In genomic region chr11:94521684-94522083, GRCh38 we compare ENCODE assay signal across 11 cellular contexts. TPM values are rescaled to one million over a fixed set of nuclear protein-coding genes. Genes with fewer than 3 reads are reported as not detected.
A peak's percentile ranks its signal among the peaks of the same experiment; 100 is the strongest.
DNase-seq lines count a peak whose midpoint lies in the region; ATAC-seq and TF ChIP-seq lines count a peak whose summit lies in the region.
"Had no signal": no experiment of that assay in that cellular context is flagged by ENCODE, and none has a peak within 500 bp of the region (broad histone marks: within the 10 kb centered on the region; RNA-seq: fewer than 3 reads in every experiment).

No MANE protein-coding gene starts in this region.

- H3K36me3 ChIP-seq in breast epithelium (no peaks in the 10 kb centered on the region), Loucy (ENCODE audit: insufficient read depth, low read length) (no peaks in the 10 kb centered on the region), endodermal cell (ENCODE audit: control insufficient read depth, insufficient read depth, low read length) (no peaks in the 10 kb centered on the region), upper lobe of left lung (no peaks in the 10 kb centered on the region)
- H3K36me3 ChIP-seq: gastrocnemius medialis, SJCRH30 had no signal

- H3K27me3 Mint-ChIP-seq in MCF 10A (ENCODE audit: insufficient read depth, unreplicated experiment) (no peaks in the 10 kb centered on the region), endodermal cell (ENCODE audit: insufficient read depth) (peaks cover 15% of the 10 kb centered on the region)
- H3K27me3 Mint-ChIP-seq in activated naive CD8-positive, alpha-beta T cell treated with anti-CD3 and anti-CD28 coated beads for 36 hours = peaks cover 20% of the 10 kb centered on the region

- H3K4me1 Mint-ChIP-seq in MCF 10A (ENCODE audit: insufficient read depth, unreplicated experiment) = peaks cover 9% of the 10 kb centered on the region
- H3K4me1 Mint-ChIP-seq in endodermal cell = no peaks in the 10 kb centered on the region
- H3K4me1 Mint-ChIP-seq in activated naive CD8-positive, alpha-beta T cell treated with anti-CD3 and anti-CD28 coated beads for 36 hours = no peaks in the 10 kb centered on the region

- intact Hi-C loops in MCF 10A (cut with micrococcal nuclease) (no loop called here), breast epithelium (cut with DNase I; ENCODE audit: low total_unique reads) (no loop called here)

- H2AFZ ChIP-seq in Loucy (ENCODE audit: low read length) = no peak overlapping the region

- H3K27ac ChIP-seq in breast epithelium (no peak overlapping the region), endodermal cell (ENCODE audit: low read depth, low read length) (no peak overlapping the region), upper lobe of left lung (no peak overlapping the region)
- H3K27ac ChIP-seq: gastrocnemius medialis, SJCRH30 had no signal

- no peaks in the 10 kb centered on the region for H3K36me3 Mint-ChIP-seq in MCF 10A (ENCODE audit: insufficient read depth, unreplicated experiment)
- no peaks in the 10 kb centered on the region for H3K36me3 Mint-ChIP-seq in endodermal cell (ENCODE audit: low read depth)
- H3K36me3 Mint-ChIP-seq in activated naive CD8-positive, alpha-beta T cell treated with anti-CD3 and anti-CD28 coated beads for 36 hours = no peaks in the 10 kb centered on the region

- H3K4me1 ChIP-seq in breast epithelium (peaks cover 0 to 3% of the 10 kb centered on the region in 2 donors), Loucy (ENCODE audit: insufficient read depth, low read length, poor library complexity, severe bottlenecking) (no peaks in the 10 kb centered on the region), endodermal cell (ENCODE audit: control insufficient read depth, insufficient read depth, low read length) (no peaks in the 10 kb centered on the region), upper lobe of left lung (peaks cover 0 to 11% (median 0%) of the 10 kb centered on the region in 4 donors)
- H3K4me1 ChIP-seq: gastrocnemius medialis, SJCRH30 had no signal

- H3K27me3 ChIP-seq in breast epithelium = no peaks in the 10 kb centered on the region
- H3K27me3 ChIP-seq in Loucy (ENCODE audit: insufficient read depth, low read length, poor library complexity, severe bottlenecking) = no peaks in the 10 kb centered on the region
- peaks cover 11% of the 10 kb centered on the region for H3K27me3 ChIP-seq in endodermal cell (ENCODE audit: control insufficient read depth, insufficient read depth, low read length, poor library complexity, severe bottlenecking)
- no peaks in the 10 kb centered on the region for H3K27me3 ChIP-seq in upper lobe of left lung
- H3K27me3 ChIP-seq: gastrocnemius medialis, SJCRH30 had no signal

- H3K4me3 ChIP-seq in breast epithelium (no peak overlapping the region), Loucy (ENCODE audit: low read length, poor library complexity, severe bottlenecking) (no peak overlapping the region), endodermal cell (ENCODE audit: low read length) (no peak overlapping the region), upper lobe of left lung (no peak overlapping the region)
- H3K4me3 ChIP-seq: gastrocnemius medialis, SJCRH30 had no signal

- H4K20me1 ChIP-seq in Loucy (ENCODE audit: insufficient read depth, low read length, poor library complexity, severe bottlenecking) = no peaks in the 10 kb centered on the region

- H3K27ac Mint-ChIP-seq in MCF 10A (ENCODE audit: low read depth, unreplicated experiment) (no peak overlapping the region), endodermal cell (no peak overlapping the region)
- H3K27ac Mint-ChIP-seq in activated naive CD8-positive, alpha-beta T cell treated with anti-CD3 and anti-CD28 coated beads for 36 hours = no peak overlapping the region

- H3K9me2 ChIP-seq in Loucy (replicated peaks; ENCODE audit: low read depth, low read length) = no peaks in the 10 kb centered on the region

- TF ChIP-seq POLR2A in breast epithelium (IDR thresholded peaks at IDR 0.05) (no peak), upper lobe of left lung (IDR thresholded peaks at IDR 0.05) (no peak)

- no TSS peak for BruUV-seq in MCF 10A (replicated peaks; lab: Mats Ljungman, UMichigan)

- CTCF ChIA-PET in MCF 10A (lab: Yijun Ruan, JAX) = interaction anchor here (0.6 to 9.8 kb wide), 10 partner anchors 9 to 1546 kb away, joined by 3 to 177 read pairs (median 4); partner anchors contain the start of gene C11orf97

- H3K9ac ChIP-seq in Loucy (ENCODE audit: low read depth, low read length, poor library complexity, severe bottlenecking) (no peak overlapping the region), endodermal cell (ENCODE audit: extremely low read depth, low read length, poor library complexity, severe bottlenecking) (no peak overlapping the region)

- 60 to 75% methylated on average over 5 of the region's 5 CpGs for WGBS in endodermal cell (ENCODE audit: insufficient coverage in 1 of 2, insufficient read length in 1 of 2), 2 experiments
- 59 to 66% methylated on average over 4 to 5 of the region's 5 CpGs for WGBS in upper lobe of left lung, 2 donors

- no peaks in the 10 kb centered on the region for H3F3A ChIP-seq in Loucy (ENCODE audit: low read depth)

- TF ChIP-seq CTCF in MCF 10A (IDR thresholded peaks at IDR 0.05; ENCODE audit: unreplicated experiment) (no peak), breast epithelium (IDR thresholded peaks at IDR 0.05) (no peak), Loucy (conservative IDR thresholded peaks at IDR 0.05; ENCODE audit: low read length) (peak; percentile 67), endodermal cell (conservative IDR thresholded peaks at IDR 0.05) (peak; percentile 80), upper lobe of left lung (IDR thresholded peaks at IDR 0.05) (peak in 5 of 6 experiments; percentile 10 to 35 (median 15)), omental fat pad (IDR thresholded peaks at IDR 0.05) (no peak)

- POLR2A ChIA-PET in MCF 10A (lab: Yijun Ruan, JAX) = no interaction called here

- H3K9me3 ChIP-seq in breast epithelium (no peaks in the 10 kb centered on the region), Loucy (ENCODE audit: insufficient read depth, low read depth, low read length) (no peaks in the 10 kb centered on the region), endodermal cell (ENCODE audit: control insufficient read depth, low read length) (no peaks in the 10 kb centered on the region), upper lobe of left lung (no peaks in the 10 kb centered on the region)
- H3K9me3 ChIP-seq: gastrocnemius medialis, SJCRH30 had no signal

- H3K4me3 Mint-ChIP-seq in MCF 10A (ENCODE audit: unreplicated experiment) (no peak overlapping the region), endodermal cell (no peak overlapping the region)
- no peak overlapping the region for H3K4me3 Mint-ChIP-seq in activated naive CD8-positive, alpha-beta T cell treated with anti-CD3 and anti-CD28 coated beads for 36 hours

- no peak for TF ChIP-seq EP300 in upper lobe of left lung (IDR thresholded peaks at IDR 0.05)

- no peaks in the 10 kb centered on the region for H3K79me2 ChIP-seq in Loucy (ENCODE audit: insufficient read depth, low read length)

- H3K9me3 Mint-ChIP-seq in MCF 10A (ENCODE audit: unreplicated experiment) (no peaks in the 10 kb centered on the region), endodermal cell (no peaks in the 10 kb centered on the region)
- H3K9me3 Mint-ChIP-seq in activated naive CD8-positive, alpha-beta T cell treated with anti-CD3 and anti-CD28 coated beads for 36 hours = no peaks in the 10 kb centered on the region

- peak in 1 of 2 donors; percentile 71 for ATAC-seq in upper lobe of left lung (ENCODE audit: low FRiP score in 2 of 2)
- no peak for ATAC-seq in omental fat pad (ENCODE audit: low FRiP score)
- ATAC-seq: gastrocnemius medialis had no signal

- no peak overlapping the region for H3K4me2 ChIP-seq in Loucy (ENCODE audit: low read depth, low read length, poor library complexity, severe bottlenecking)

- DNase-seq in MCF 10A (ENCODE audit: unreplicated experiment) = peak; percentile 17
- no peak for DNase-seq in breast epithelium (ENCODE audit: low spot score in 2 of 2)
- DNase-seq in endodermal cell = no peak
- no peak for DNase-seq in upper lobe of left lung
- DNase-seq in omental fat pad (ENCODE audit: low spot score) = no peak
- DNase-seq in NCI-H1930 (lab: John Stamatoyannopoulos, UW) = no peak
- DNase-seq in activated naive CD8-positive, alpha-beta T cell treated with anti-CD3 and anti-CD28 coated beads for 36 hours = no peak
- DNase-seq: DMS79 treated with DMSO at 0.1 percent for 48 hours, gastrocnemius medialis had no signal

RNA-seq across cellular contexts. Expression of gene C11orf97, which starts 9.4 kb away (rescaled TPM):
- total RNA-seq in MCF 10A (2022) (not detected in 2 replicates), breast epithelium (not detected), endodermal cell (not detected), upper lobe of left lung (10 to 100 TPM in 2 of 6 donors, 1 to 10 TPM in 2, under 1 TPM in 1, not detected in 1; 0.31 to 14.7 (median 4.1) TPM), omental fat pad (not detected)
- polyA plus RNA-seq in endodermal cell (2013, experiment 1 of 2) = not detected
- not detected for polyA plus RNA-seq in endodermal cell (2013, experiment 2 of 2)
- total RNA-seq in activated naive CD8-positive, alpha-beta T cell treated with anti-CD3 and anti-CD28 coated beads for 36 hours = not detected
- total RNA-seq: gastrocnemius medialis, SJCRH30 had no signal

RNA-seq across cellular contexts. Expression of gene FUT4, which starts 22.0 kb away (rescaled TPM):
- total RNA-seq in MCF 10A (2022) (0.23 and 0.32 TPM in 2 replicates), breast epithelium (1 to 10 TPM; 3.9 to 9.4 (median 5.3) TPM), endodermal cell (1 to 10 TPM; 2.8 to 5.4 TPM), upper lobe of left lung (1 to 10 TPM; 5.0 to 9.4 (median 7.0) TPM), omental fat pad (1 to 10 TPM; 4.2 to 7.4 (median 6.9) TPM)
- polyA plus RNA-seq in endodermal cell (2013, experiment 1 of 2) = 2.3 TPM
- polyA plus RNA-seq in endodermal cell (2013, experiment 2 of 2) = 2.1 TPM
- total RNA-seq in activated naive CD8-positive, alpha-beta T cell treated with anti-CD3 and anti-CD28 coated beads for 36 hours = 1 to 10 TPM; 5.9 to 6.2 TPM

RNA-seq across cellular contexts. Expression of gene ANKRD49, which starts 27.9 kb away (rescaled TPM):
- total RNA-seq in MCF 10A (2022) (9.7 and 13.0 TPM in 2 replicates), breast epithelium (10 to 100 TPM; 18.4 to 23.6 (median 21.3) TPM), endodermal cell (10 to 100 TPM; 11.2 to 14.4 TPM), upper lobe of left lung (10 to 100 TPM in 5 of 6 donors, 1 to 10 TPM in 1; 9.5 to 42.7 (median 18.4) TPM), omental fat pad (10 to 100 TPM in 2 of 4 donors, 1 to 10 TPM in 2; 7.2 to 25.2 (median 9.3) TPM)
- 15.2 TPM for polyA plus RNA-seq in endodermal cell (2013, experiment 1 of 2)
- polyA plus RNA-seq in endodermal cell (2013, experiment 2 of 2) = 14.8 TPM
- 10 to 100 TPM; 19.8 to 20.9 TPM for total RNA-seq in activated naive CD8-positive, alpha-beta T cell treated with anti-CD3 and anti-CD28 coated beads for 36 hours

RNA-seq across cellular contexts. Expression of gene MRE11, which starts 28.0 kb away (rescaled TPM):
- 13.2 and 15.1 TPM in 2 replicates for total RNA-seq in MCF 10A (2022)
- 10 to 100 TPM; 18.1 to 33.1 (median 22.3) TPM for total RNA-seq in breast epithelium
- total RNA-seq in endodermal cell = 10 to 100 TPM; 38.1 to 43.5 TPM
- polyA plus RNA-seq in endodermal cell (2013, experiment 1 of 2) = 24.4 TPM
- polyA plus RNA-seq in endodermal cell (2013, experiment 2 of 2) = 22.0 TPM
- total RNA-seq in upper lobe of left lung = 10 to 100 TPM in 5 of 6 donors, 1 to 10 TPM in 1; 6.7 to 24.7 (median 16.3) TPM
- 10 to 100 TPM; 10.4 to 21.0 (median 14.4) TPM for total RNA-seq in omental fat pad
- total RNA-seq in activated naive CD8-positive, alpha-beta T cell treated with anti-CD3 and anti-CD28 coated beads for 36 hours = 10 to 100 TPM; 41.4 to 41.6 TPM

RNA-seq across cellular contexts. Expression of gene PIWIL4, which starts 45.5 kb away (rescaled TPM):
- total RNA-seq in MCF 10A (2022) (not detected in 2 replicates), breast epithelium (1 to 10 TPM; 4.8 to 6.7 (median 5.6) TPM), endodermal cell (under 1 TPM; 0.24 to 0.82 TPM), upper lobe of left lung (1 to 10 TPM; 1.5 to 9.4 (median 4.8) TPM), omental fat pad (1 to 10 TPM; 2.3 to 6.0 (median 2.7) TPM)
- 0.53 TPM for polyA plus RNA-seq in endodermal cell (2013, experiment 1 of 2)
- 0.83 TPM for polyA plus RNA-seq in endodermal cell (2013, experiment 2 of 2)
- total RNA-seq in activated naive CD8-positive, alpha-beta T cell treated with anti-CD3 and anti-CD28 coated beads for 36 hours = under 1 TPM; 0.16 to 0.21 TPM
- total RNA-seq: SJCRH30 had no signal

Comparison
In these comparisons a context has a peak if more than half of its experiments do, and no peak if none do; other contexts are left out.
1. CTCF ChIP-seq: peak in Loucy (single experiment), endodermal cell (single experiment) and upper lobe of left lung (5 of 6); none in MCF 10A (single experiment), breast epithelium (0 of 3) and omental fat pad (0 of 3).